ENCODE assay signal across 16 cellular contexts in genomic region chr21:45126085-45126687, GRCh38. TPM values are rescaled to one million over a fixed set of nuclear protein-coding genes. Genes with fewer than 3 reads are reported as not detected.
DNase-seq lines count a peak whose midpoint lies in the region; ATAC-seq, FAIRE-seq and TF ChIP-seq lines count a peak whose summit lies in the region.
"Had no signal": no experiment of that assay in that cellular context is flagged by ENCODE, and none has a peak within 500 bp of the region (broad histone marks: within the 10 kb centered on the region; RNA-seq: fewer than 3 reads in every experiment).

No MANE protein-coding gene starts in this region.

- no peak overlapping the region for H2AFZ ChIP-seq in K562 (ENCODE audit: low read depth, low read length)
- H2AFZ ChIP-seq: parathyroid adenoma had no signal

- no peak overlapping the region for H3K9ac ChIP-seq in K562 (ENCODE audit: insufficient read depth in 1 of 2, low read depth in 2 of 2, low read length in 2 of 2)
- no peak overlapping the region for H3K9ac ChIP-seq in skeletal muscle satellite cell (ENCODE audit: low read depth, low read length)
- H3K9ac ChIP-seq: parathyroid adenoma had no signal

- no peak for TF ChIP-seq CTCF in K562 (IDR thresholded peaks at IDR 0.05 in 2 of 3, conservative IDR thresholded peaks at IDR 0.05 in 1 of 3; ENCODE audit: insufficient read depth in 2 of 3, low read depth in 1 of 3, low read length in 3 of 3)

- CTCF ChIA-PET in activated CD4-positive, alpha-beta T cell treated with anti-CD3 and anti-CD28 coated beads for 36 hours (lab: Charles Lee) = interaction anchor here (0.6 to 9.1 kb wide), 8 partner anchors 13 to 176 kb away, joined by 3 to 131 read pairs (median 4); no protein-coding TSS in a partner anchor
- CTCF ChIA-PET in K562 (lab: Yijun Ruan, JAX; ENCODE audit: low intra/inter-chr PET ratio) = interaction anchor here (0.7 kb wide), 1 partner anchor 182 kb away, joined by 3 read pairs; no protein-coding TSS in a partner anchor

- H3K27me3 Mint-ChIP-seq in activated CD4-positive, alpha-beta T cell treated with anti-CD3 and anti-CD28 coated beads for 36 hours = no peaks in the 10 kb centered on the region

- H3K79me2 ChIP-seq in K562 (ENCODE audit: control insufficient read depth, insufficient read depth, low read length) = no peaks in the 10 kb centered on the region
- H3K79me2 ChIP-seq: parathyroid adenoma had no signal

- in situ Hi-C loops in K562 (cut with MboI) = no loop called here

- BruUV-seq in K562 (replicated peaks; lab: Mats Ljungman, UMichigan) = no TSS peak

- ATAC-seq in activated CD4-positive, alpha-beta T cell treated with anti-CD3 and anti-CD28 coated beads for 36 hours = no peak
- no peak for ATAC-seq in K562
- ATAC-seq: body of pancreas, left cardiac atrium had no signal

- H3K4me1 Mint-ChIP-seq in activated CD4-positive, alpha-beta T cell treated with anti-CD3 and anti-CD28 coated beads for 36 hours = peaks cover 28% of the 10 kb centered on the region

- H3K27me3 ChIP-seq in K562 (ENCODE audit: control insufficient read depth in 2 of 2, insufficient read depth in 2 of 2, low read length in 2 of 2) (no peaks in the 10 kb centered on the region; a peak in 1 of 5 replicates), skeletal muscle satellite cell (ENCODE audit: control insufficient read depth, insufficient read depth, low read length) (no peaks in the 10 kb centered on the region), MG63 (no peaks in the 10 kb centered on the region)
- H3K27me3 ChIP-seq: body of pancreas had no signal

- H3K4me1 ChIP-seq in K562 (replicated peaks in 1 of 2; ENCODE audit: control insufficient read depth in 2 of 2, insufficient read depth in 2 of 2, low read length in 2 of 2) (peaks cover 5 to 12% of the 10 kb centered on the region in 2 experiments; a peak in 4 of 5 replicates), skeletal muscle satellite cell (ENCODE audit: control insufficient read depth, insufficient read depth, low read length) (peaks cover 62% of the 10 kb centered on the region)
- H3K4me1 ChIP-seq: body of pancreas, parathyroid adenoma had no signal

- H3K9me3 Mint-ChIP-seq in activated CD4-positive, alpha-beta T cell treated with anti-CD3 and anti-CD28 coated beads for 36 hours (ENCODE audit: low read depth) = no peaks in the 10 kb centered on the region

- H3K9me3 ChIP-seq in K562 (replicated peaks; ENCODE audit: control insufficient read depth, insufficient read depth, low read depth, low read length) (no peaks in the 10 kb centered on the region), skeletal muscle satellite cell (replicated peaks; ENCODE audit: low read length) (no peaks in the 10 kb centered on the region), MG63 (no peaks in the 10 kb centered on the region)
- H3K9me3 ChIP-seq: body of pancreas had no signal

- intact Hi-C loops in activated CD4-positive, alpha-beta T cell treated with anti-CD3 and anti-CD28 coated beads for 36 hours (cut with DNase I, micrococcal nuclease) = loop anchor here in 1 of 2 experiments (5.0 kb wide), 1 partner anchor 49 kb away; no protein-coding TSS in a partner anchor
- intact Hi-C loops in K562 (cut with micrococcal nuclease) = no loop called here

- H3K4me2 ChIP-seq in K562 (ENCODE audit: insufficient read depth, low read length) (no peak overlapping the region), skeletal muscle satellite cell (ENCODE audit: low read length) (peak overlapping the region; percentile 5)

- 54% methylated on average over 12 of the region's 12 CpGs for WGBS in K562 (ENCODE audit: insufficient coverage, low coverage, missing lambda C conversion rate)

- peaks cover 3% of the 10 kb centered on the region for H3K36me3 Mint-ChIP-seq in activated CD4-positive, alpha-beta T cell treated with anti-CD3 and anti-CD28 coated beads for 36 hours (ENCODE audit: low read depth)

- H3K4me3 Mint-ChIP-seq in activated CD4-positive, alpha-beta T cell treated with anti-CD3 and anti-CD28 coated beads for 36 hours = no peak overlapping the region

- DNase-seq in activated CD4-positive, alpha-beta T cell treated with anti-CD3 and anti-CD28 coated beads for 36 hours = no peak
- DNase-seq in activated CD4-positive, alpha-beta T cell treated with anti-CD3 and anti-CD28 coated beads for 4 hours = no peak
- peak; percentile 69 for DNase-seq in NCI-H2227 treated with DMSO at 0.1 percent for 48 hours (lab: John Stamatoyannopoulos, UW)
- DNase-seq in K562 (ENCODE audit: extremely low read depth in 1 of 4, low spot score in 3 of 4) = no peak
- no peak for DNase-seq in MG63
- DNase-seq in SKM-1 (lab: John Stamatoyannopoulos, UW; ENCODE audit: unreplicated experiment) = no peak
- DNase-seq in HTR-8/SVneo (ENCODE audit: insufficient read length, low spot score) = no peak
- DNase-seq: activated naive CD4-positive, alpha-beta T cell treated with Interleukin-2 at 50 U/mL for 16 hours; body of pancreas; GDM1; hippocampal formation; left cardiac atrium; stimulated activated CD4-positive, alpha-beta T cell treated with anti-CD3 and anti-CD28 coated beads, Interleukin-15, amount 100 ng/mL, for 24 hours had no signal

- H3K27ac ChIP-seq in K562 (ENCODE audit: extremely low read depth, low read depth, low read length) = no peak overlapping the region
- H3K27ac ChIP-seq: body of pancreas, parathyroid adenoma, VCaP had no signal

- H3K4me3 ChIP-seq in K562 (no peak overlapping the region), skeletal muscle satellite cell (ENCODE audit: low read length) (no peak overlapping the region), MG63 (no peak overlapping the region)
- H3K4me3 ChIP-seq: body of pancreas had no signal

- TF ChIP-seq RAD21 in K562 (CRISPR knock-in tag; conservative IDR thresholded peaks at IDR 0.05 in 1 of 2, IDR thresholded peaks at IDR 0.05 in 1 of 2) = no peak

- peak overlapping the region; percentile 4 for H3K27ac Mint-ChIP-seq in activated CD4-positive, alpha-beta T cell treated with anti-CD3 and anti-CD28 coated beads for 36 hours

- POLR2A ChIA-PET in activated CD4-positive, alpha-beta T cell treated with anti-CD3 and anti-CD28 coated beads for 36 hours (lab: Charles Lee) = no interaction called here
- POLR2A ChIA-PET in K562 (lab: Yijun Ruan, JAX) = interaction anchor here (0.6 to 1.0 kb wide), 2 partner anchors 21 to 104 kb away, joined by 3 read pairs; no protein-coding TSS in a partner anchor

- H4K20me1 ChIP-seq in K562 (replicated peaks; ENCODE audit: control insufficient read depth, insufficient read depth, low read length) = 0 out of 2 replicates have a peak, but pooled peaks cover 4% of the 10 kb centered on the region

- no peaks in the 10 kb centered on the region; the same call in 2 of the 3 replicates for H3K36me3 ChIP-seq in K562 (ENCODE audit: control insufficient read depth, insufficient read depth, low read length)
- peaks cover 43% of the 10 kb centered on the region for H3K36me3 ChIP-seq in skeletal muscle satellite cell (ENCODE audit: insufficient read depth, low read length)
- H3K36me3 ChIP-seq in MG63 = no peaks in the 10 kb centered on the region

- no peak for TF ChIP-seq POLR2A in K562 (conservative IDR thresholded peaks at IDR 0.05)

- FAIRE-seq in K562 (lab: Jason Lieb, UNC) = no peak
- no peak for FAIRE-seq in HTR-8/SVneo (lab: Jason Lieb, UNC)

- no peaks in the 10 kb centered on the region for H3K9me1 ChIP-seq in K562 (ENCODE audit: control insufficient read depth, insufficient read depth, low read length)

- TF ChIP-seq EP300 in K562 (IDR thresholded peaks at IDR 0.05; ENCODE audit: low read length) = no peak

TF ChIP-seq in K562, 482 proteins besides CTCF, POLR2A, EP300 and RAD21:
- 0 out of 2 replicates have a peak, but pooled peaks have one; percentile 24 for TF ChIP-seq NFE2 (IDR thresholded peaks at IDR 0.05; ENCODE audit: low read depth)
- TF ChIP-seq GATAD2A (IDR thresholded peaks at IDR 0.05) = no peak

RNA-seq across cellular contexts. Expression of gene ADARB1, which starts 51.8 kb away (rescaled TPM):
- 10 to 100 TPM; 32.8 to 37.7 TPM for total RNA-seq in activated CD4-positive, alpha-beta T cell treated with anti-CD3 and anti-CD28 coated beads for 36 hours
- total RNA-seq in K562 (2011; cell fraction: chromatin; rRNA removed; ENCODE audit: low replicate concordance) = 40.2 and 48.3 TPM in 2 replicates
- total RNA-seq in K562 (2011; cell fraction: nucleolus; rRNA removed) = 29.0 and 30.4 TPM in 2 replicates
- 24.6 and 33.4 TPM in 2 replicates for total RNA-seq in K562 (2011; cell fraction: nucleoplasm; rRNA removed)
- 7.7 and 9.1 TPM in 2 replicates for total RNA-seq in K562 (2014; rRNA removed)
- total RNA-seq in K562 (2014; rRNA removed; fragmentation: Illumina TruSeq; extraction: Trizol) = 8.3 TPM in 2 replicates
- total RNA-seq in K562 (2015; rRNA removed; fragmentation: Illumina TruSeq; extraction: Trizol) = 6.4 and 7.1 TPM in 2 replicates
- 12.0 and 16.0 TPM in 2 replicates for total RNA-seq in K562 (2021)
- polyA plus RNA-seq in K562 (2011; rRNA removed) = 8.4 and 11.8 TPM in 2 replicates
- polyA plus RNA-seq in K562 (2011; cell fraction: cytosol; rRNA removed) = 6.6 and 7.4 TPM in 2 replicates
- polyA plus RNA-seq in K562 (2011; cell fraction: nucleus; rRNA removed) = 15.0 and 23.8 TPM in 2 replicates
- polyA plus RNA-seq in K562 (2012) = 7.5 and 8.1 TPM in 2 replicates
- 7.3 and 9.2 TPM in 2 replicates for polyA plus RNA-seq in K562 (2014; fragmentation: Illumina TruSeq; extraction: Trizol)
- 1 to 10 TPM; 7.1 to 8.1 TPM for polyA plus RNA-seq in K562 (2014; fragmentation: Nextera tagmentation; extraction: Ambion mirVana)
- polyA plus RNA-seq in K562 (2014; rRNA removed) = 6.7 and 12.8 TPM in 2 replicates
- polyA minus RNA-seq in K562 (2011; rRNA and poly(A)+ RNA removed) = 10.4 and 16.9 TPM in 2 replicates
- 12.7 and 15.3 TPM in 2 replicates for polyA minus RNA-seq in K562 (2011; cell fraction: cytosol; rRNA and poly(A)+ RNA removed)
- 13.3 and 18.3 TPM in 2 replicates for polyA minus RNA-seq in K562 (2011; cell fraction: nucleus; rRNA and poly(A)+ RNA removed)
- 2.5 and 7.4 TPM in 2 replicates for total RNA-seq in skeletal muscle satellite cell (2012; rRNA removed)
- total RNA-seq in MG63 (2014; rRNA removed; shearing (Covaris generic); ENCODE audit: low replicate concordance) = 2.9 and 15.3 TPM in 2 replicates
